In the genomic region with DNA sequence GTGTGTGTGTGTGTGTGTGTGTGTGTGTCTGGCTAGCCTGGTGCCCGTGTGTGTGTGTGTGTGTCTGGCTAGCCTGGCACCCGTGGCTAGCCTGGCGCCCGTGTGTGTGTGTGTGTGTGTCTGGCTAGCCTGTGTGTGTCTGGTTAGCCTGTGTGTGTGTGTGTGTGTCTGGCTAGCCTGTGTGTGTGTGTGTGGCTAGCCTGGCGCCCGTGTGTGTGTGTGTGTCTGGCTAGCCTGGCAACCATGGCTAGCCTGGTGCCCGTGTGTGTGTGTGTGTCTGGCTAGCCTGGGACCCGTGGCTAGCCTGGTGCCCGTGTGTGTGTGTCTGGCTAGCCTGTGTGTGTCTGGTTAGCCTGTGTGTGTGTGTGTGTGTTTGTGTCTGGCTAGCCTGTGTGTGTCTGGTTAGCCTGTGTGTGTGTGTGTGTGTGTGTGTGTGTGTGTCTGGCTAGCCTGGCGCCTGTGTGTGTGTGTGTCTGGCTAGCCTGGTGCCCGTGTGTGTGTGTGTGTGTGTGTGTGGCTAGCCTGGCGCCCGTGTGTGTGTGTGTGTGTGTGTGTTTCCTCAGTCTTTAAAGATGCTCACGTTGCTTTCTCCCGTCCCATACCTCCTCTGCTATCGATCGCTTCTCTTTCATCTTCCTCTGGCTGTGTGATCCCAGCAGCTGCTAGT, we compare ENCODE assay signal across 7 cellular contexts. TPM values are rescaled to one million over a fixed set of nuclear protein-coding genes. Genes with fewer than 3 reads are reported as not detected.
DNase-seq lines count a peak whose midpoint lies in the region; ATAC-seq and TF ChIP-seq lines count a peak whose summit lies in the region.
"Not testable (repeated sequence)": the region's sequence is repeated elsewhere in the genome, so short reads cannot be mapped to it uniquely, and the experiment has no call there.
"Had no signal": no experiment of that assay in that cellular context is flagged by ENCODE, and none has a peak within 500 bp of the region (broad histone marks: within the 10 kb centered on the region; RNA-seq: fewer than 3 reads in every experiment).

No MANE protein-coding gene starts in this region.

- POLR2A ChIA-PET in BJ (lab: Charles Lee) = interaction anchor here (0.7 kb wide), 1 partner anchor 236 kb away, joined by 3 read pairs; no protein-coding TSS in a partner anchor

- H3K4me1 Mint-ChIP-seq in T-helper 17 cell (peaks cover 27% of the 10 kb centered on the region), brain (peaks cover 33% of the 10 kb centered on the region)

- H3K36me3 Mint-ChIP-seq in T-helper 17 cell (ENCODE audit: low read depth); brain: not testable (repeated sequence)

- WGBS in HUES64 = 73% methylated on average over 13 of the region's 17 CpGs
- WGBS in hepatocyte (ENCODE audit: low lambda C conversion rate, missing lambda C conversion rate) = 72% methylated on average over 10 of the region's 17 CpGs

- H2AFZ ChIP-seq in hepatocyte, parathyroid adenoma: not testable (repeated sequence)

- H3K36me3 ChIP-seq in BJ (ENCODE audit: control insufficient read depth, insufficient read depth, low read length) (peaks cover 18% of the 10 kb centered on the region), HUES64 (ENCODE audit: insufficient read depth, low read length) (peaks cover 23% of the 10 kb centered on the region)
- H3K36me3 ChIP-seq in hepatocyte (replicated peaks; ENCODE audit: insufficient read depth, low read depth); parathyroid adenoma (ENCODE audit: control insufficient read depth, insufficient read depth, low read length): not testable (repeated sequence)

- not testable (repeated sequence) for H3K9me2 ChIP-seq in hepatocyte (replicated peaks; ENCODE audit: insufficient read depth)

- H3K27me3 Mint-ChIP-seq in T-helper 17 cell, brain: not testable (repeated sequence)

- not testable (repeated sequence) for H3K9me3 Mint-ChIP-seq in brain

- not testable (repeated sequence) for H4K20me1 ChIP-seq in hepatocyte (ENCODE audit: insufficient read depth, poor library complexity, severe bottlenecking)

- not testable (repeated sequence) for H3K9ac ChIP-seq in HUES64 (ENCODE audit: low read depth, low read length); parathyroid adenoma

- H3K27ac Mint-ChIP-seq in T-helper 17 cell (peak overlapping the region; percentile 93), brain (peak overlapping the region; percentile 17 to 84 (median 54))

- TF ChIP-seq CTCF in BJ (IDR thresholded peaks at IDR 0.05; ENCODE audit: insufficient read depth, low read depth, low read length); brain (conservative IDR thresholded peaks at IDR 0.05); hepatocyte (IDR thresholded peaks at IDR 0.05; ENCODE audit: poor library complexity); parathyroid adenoma (IDR thresholded peaks at IDR 0.05): not testable (repeated sequence)

- CTCF ChIA-PET in BJ (lab: Yijun Ruan, JAX) = interaction anchor here (0.8 kb wide), 1 partner anchor 9 kb away, joined by 4 read pairs; no protein-coding TSS in a partner anchor

- not testable (repeated sequence) for H3K27ac ChIP-seq in HUES64 (ENCODE audit: low read depth, low read length); hepatocyte; parathyroid adenoma

- H3K4me3 ChIP-seq in BJ (ENCODE audit: low read depth, low read length) (peak overlapping the region; percentile 81), HUES64 (ENCODE audit: low read length) (peak overlapping the region; percentile 92), parathyroid adenoma (ENCODE audit: low read depth, low read length) (peak overlapping the region; percentile 81)
- not testable (repeated sequence) for H3K4me3 ChIP-seq in hepatocyte

- not testable (repeated sequence) for H3K27me3 ChIP-seq in BJ (ENCODE audit: control insufficient read depth, insufficient read depth, low read length); HUES64 (ENCODE audit: insufficient read depth, low read length); hepatocyte; parathyroid adenoma (ENCODE audit: control insufficient read depth, insufficient read depth, low read length)

- H3K4me2 ChIP-seq in hepatocyte (peak overlapping the region; percentile 95), parathyroid adenoma (ENCODE audit: low read length) (peak overlapping the region; percentile 86)

- peak overlapping the region; percentile 86 for H3K4me3 Mint-ChIP-seq in T-helper 17 cell
- H3K4me3 Mint-ChIP-seq in brain = peak overlapping the region; percentile 79 to 93 (median 86)

- peak; percentile 5 for ATAC-seq in T-helper 17 cell

- peaks cover 13% of the 10 kb centered on the region for H3K79me2 ChIP-seq in hepatocyte
- not testable (repeated sequence) for H3K79me2 ChIP-seq in parathyroid adenoma

- not testable (repeated sequence) for H3K9me3 ChIP-seq in HUES64 (ENCODE audit: insufficient read depth, low read depth, low read length); T-helper 17 cell (ENCODE audit: control insufficient read depth, low read length, poor library complexity, severe bottlenecking); hepatocyte (ENCODE audit: low read depth); parathyroid adenoma (ENCODE audit: control insufficient read depth, low read length)

- not testable (repeated sequence) for DNase-seq in BJ (ENCODE audit: low read depth); T-helper 17 cell; hepatocyte (ENCODE audit: low spot score)

- H3K4me1 ChIP-seq in HUES64 (ENCODE audit: insufficient read depth, low read length) = peaks cover 16% of the 10 kb centered on the region
- H3K4me1 ChIP-seq in hepatocyte (ENCODE audit: insufficient read depth) = peaks cover 23% of the 10 kb centered on the region
- H3K4me1 ChIP-seq in parathyroid adenoma = peaks cover 29% of the 10 kb centered on the region

RNA-seq across cellular contexts. Expression of gene PIGQ, which starts 1.4 kb away (rescaled TPM):
- polyA plus RNA-seq in BJ (2011; rRNA removed) = 15.4 and 26.6 TPM in 2 replicates
- polyA minus RNA-seq in BJ (2011; rRNA and poly(A)+ RNA removed) = 16.2 and 27.6 TPM in 2 replicates
- polyA plus RNA-seq in HUES64 (2013, experiment 1 of 2) = 25.4 TPM
- polyA plus RNA-seq in HUES64 (2013, experiment 2 of 2) = 25.9 TPM
- total RNA-seq in T-helper 17 cell = 10 to 100 TPM; 25.6 to 32.4 TPM
- 75.8 TPM for polyA plus RNA-seq in brain (ENCODE audit: insufficient read depth, low read depth, low replicate concordance)
- 26.7 and 30.0 TPM in 2 replicates for total RNA-seq in hepatocyte
- 58.6 and 64.6 TPM in 2 replicates for polyA plus RNA-seq in hepatocyte

RNA-seq across cellular contexts. Expression of gene NHLRC4, which starts 4.4 kb away (rescaled TPM):
- polyA plus RNA-seq in BJ (2011; rRNA removed) (0.31 and 0.66 TPM in 2 replicates), brain (ENCODE audit: insufficient read depth, low read depth, low replicate concordance) (0.36 TPM), hepatocyte (0.25 and 1.7 TPM in 2 replicates)
- 0.15 and 0.24 TPM in 2 replicates for polyA minus RNA-seq in BJ (2011; rRNA and poly(A)+ RNA removed)
- polyA plus RNA-seq in HUES64 (2013, experiment 1 of 2) = 0.35 TPM
- 0.38 TPM for polyA plus RNA-seq in HUES64 (2013, experiment 2 of 2)
- total RNA-seq in T-helper 17 cell (1 to 10 TPM in 1 of 2 donors, under 1 TPM in 1; 0.86 to 1.4 TPM), hepatocyte (1.0 and 1.2 TPM in 2 replicates)

RNA-seq across cellular contexts. Expression of gene PRR35, which starts 11.0 kb away (rescaled TPM):
- not detected in 2 replicates for polyA plus RNA-seq in BJ (2011; rRNA removed)
- polyA minus RNA-seq in BJ (2011; rRNA and poly(A)+ RNA removed) = not detected in 2 replicates
- 0.10 TPM for polyA plus RNA-seq in HUES64 (2013, experiment 1 of 2)
- polyA plus RNA-seq in HUES64 (2013, experiment 2 of 2) = not detected
- total RNA-seq in T-helper 17 cell = not detected
- not detected for polyA plus RNA-seq in brain (ENCODE audit: insufficient read depth, low read depth, low replicate concordance)
- total RNA-seq in hepatocyte = not detected in 2 replicates
- polyA plus RNA-seq in hepatocyte = not detected in 2 replicates
- total RNA-seq: gastroesophageal sphincter had no signal

RNA-seq across cellular contexts. Expression of gene RAB40C, which starts 18.7 kb away (rescaled TPM):
- 6.5 and 7.6 TPM in 2 replicates for polyA plus RNA-seq in BJ (2011; rRNA removed)
- 6.9 and 7.0 TPM in 2 replicates for polyA minus RNA-seq in BJ (2011; rRNA and poly(A)+ RNA removed)
- 14.2 TPM for polyA plus RNA-seq in HUES64 (2013, experiment 1 of 2)
- polyA plus RNA-seq in HUES64 (2013, experiment 2 of 2) = 16.7 TPM
- 10 to 100 TPM; 10.6 to 11.6 TPM for total RNA-seq in T-helper 17 cell
- polyA plus RNA-seq in brain (ENCODE audit: insufficient read depth, low read depth, low replicate concordance) = 41.1 TPM
- total RNA-seq in hepatocyte = 28.4 and 30.2 TPM in 2 replicates
- polyA plus RNA-seq in hepatocyte = 30.8 and 32.7 TPM in 2 replicates

RNA-seq across cellular contexts. Expression of gene CAPN15, which starts 43.7 kb away (rescaled TPM):
- polyA plus RNA-seq in BJ (2011; rRNA removed) (8.4 and 12.9 TPM in 2 replicates), brain (ENCODE audit: insufficient read depth, low read depth, low replicate concordance) (12.9 TPM), hepatocyte (42.7 and 47.9 TPM in 2 replicates)
- polyA minus RNA-seq in BJ (2011; rRNA and poly(A)+ RNA removed) = 6.6 and 11.6 TPM in 2 replicates
- polyA plus RNA-seq in HUES64 (2013, experiment 1 of 2) = 31.1 TPM
- polyA plus RNA-seq in HUES64 (2013, experiment 2 of 2) = 29.1 TPM
- total RNA-seq in T-helper 17 cell (10 to 100 TPM; 63.9 to 71.0 TPM), hepatocyte (41.7 and 51.0 TPM in 2 replicates)
